Comparison of ENCODE assay signal across 13 cellular contexts in genomic region chr13:51479199-51479523, GRCh38. TPM values are rescaled to one million over a fixed set of nuclear protein-coding genes. Genes with fewer than 3 reads are reported as not detected.
DNase-seq lines count a peak whose midpoint lies in the region; ATAC-seq, FAIRE-seq and TF ChIP-seq lines count a peak whose summit lies in the region.
"Had no signal": no experiment of that assay in that cellular context is flagged by ENCODE, and none has a peak within 500 bp of the region (broad histone marks: within the 10 kb centered on the region; RNA-seq: fewer than 3 reads in every experiment).

No MANE protein-coding gene starts in this region.

- H3K4me1 Mint-ChIP-seq in HFFc6 (ENCODE audit: low read depth) = peaks cover 27% of the 10 kb centered on the region; the same call in 1 of the 2 replicates
- peaks cover 7% of the 10 kb centered on the region for H3K4me1 Mint-ChIP-seq in astrocyte (ENCODE audit: low read depth, unreplicated experiment)
- H3K4me1 Mint-ChIP-seq: central memory CD8-positive, alpha-beta T cell had no signal

- no peak overlapping the region for H3K9ac ChIP-seq in astrocyte (ENCODE audit: low read length)

- H3K36me3 ChIP-seq in astrocyte (ENCODE audit: insufficient read depth, low read length) (no peaks in the 10 kb centered on the region), HAP-1 (replicated peaks) (no peaks in the 10 kb centered on the region)

- no peaks in the 10 kb centered on the region for H3K79me2 ChIP-seq in astrocyte (ENCODE audit: insufficient read depth, low read length)

- peak overlapping the region; percentile 23 for H2AFZ ChIP-seq in astrocyte (ENCODE audit: low read depth, low read length)

- H3K4me2 ChIP-seq in astrocyte (ENCODE audit: low read length) = peak overlapping the region; percentile 52

- peaks cover 12% of the 10 kb centered on the region for H3K4me1 ChIP-seq in astrocyte (ENCODE audit: insufficient read depth, low read length)
- no peaks in the 10 kb centered on the region for H3K4me1 ChIP-seq in HAP-1

- H3K27ac ChIP-seq in astrocyte (ENCODE audit: low read depth, low read length) = no peak overlapping the region

- no peaks in the 10 kb centered on the region for H3K9me3 Mint-ChIP-seq in HFFc6
- peaks cover 11% of the 10 kb centered on the region for H3K9me3 Mint-ChIP-seq in astrocyte (ENCODE audit: unreplicated experiment)
- H3K9me3 Mint-ChIP-seq: central memory CD8-positive, alpha-beta T cell had no signal

- in situ Hi-C loops in ACHN (cut with HindIII; ENCODE audit: low pct_ligation_motif_present, low pct_unique_long_range_greater_than_20kb, low sequenced_read_pairs) = no loop called here
- in situ Hi-C loops in HAP-1 (cut with MboI; ENCODE audit: low sequenced_read_pairs) = no loop called here

- H3K27me3 ChIP-seq in astrocyte (ENCODE audit: insufficient read depth, low read length) (no peaks in the 10 kb centered on the region), HAP-1 (ENCODE audit: low read depth) (0 out of 2 replicates have a peak, but pooled peaks cover 2% of the 10 kb centered on the region)

- H3K27ac Mint-ChIP-seq in HFFc6 (no peak overlapping the region), astrocyte (ENCODE audit: unreplicated experiment) (no peak overlapping the region)
- H3K27ac Mint-ChIP-seq: activated CD4-positive, alpha-beta memory T cell treated with anti-CD3 and anti-CD28 coated beads for 36 hours; T-helper 1 cell treated with Interleukin-12 subunit alpha and Interleukin-12 subunit beta and Interleukin-4 antibody, amounts not matched to agents 30 μg/mL and 1 μg/mL, for 36 hours had no signal

- H3K4me3 Mint-ChIP-seq in HFFc6 = no peak overlapping the region
- no peak overlapping the region for H3K4me3 Mint-ChIP-seq in astrocyte (ENCODE audit: unreplicated experiment)
- H3K4me3 Mint-ChIP-seq: activated CD4-positive, alpha-beta memory T cell treated with anti-CD3 and anti-CD28 coated beads for 36 hours; central memory CD8-positive, alpha-beta T cell; T-helper 1 cell treated with Interleukin-12 subunit alpha and Interleukin-12 subunit beta and Interleukin-4 antibody, amounts not matched to agents 30 μg/mL and 1 μg/mL, for 36 hours had no signal

- FAIRE-seq in astrocyte (lab: Jason Lieb, UNC) (peak; percentile 73), islet of Langerhans (lab: Jason Lieb, UNC) (peak; percentile 97)

- H3K9me3 ChIP-seq in astrocyte (ENCODE audit: insufficient read depth, low read depth, low read length) = no peaks in the 10 kb centered on the region
- no peaks in the 10 kb centered on the region for H3K9me3 ChIP-seq in HAP-1

- no peaks in the 10 kb centered on the region for H4K20me1 ChIP-seq in astrocyte (ENCODE audit: insufficient read depth, low read length)

- H3K36me3 Mint-ChIP-seq in HFFc6 (ENCODE audit: low read depth) = peaks cover 15% of the 10 kb centered on the region
- H3K36me3 Mint-ChIP-seq in astrocyte (ENCODE audit: low read depth, unreplicated experiment) = no peaks in the 10 kb centered on the region
- H3K36me3 Mint-ChIP-seq: activated CD4-positive, alpha-beta memory T cell treated with anti-CD3 and anti-CD28 coated beads for 36 hours had no signal

- DNase-seq in ACHN (peak; percentile 11), HFFc6 (peak; percentile 59), astrocyte (ENCODE audit: low read depth) (peak; percentile 62), HAP-1 (ENCODE audit: low spot score in 2 of 2) (no peak), GM10266 (ENCODE audit: extremely low spot score) (no peak)
- DNase-seq in activated T-cell treated with anti-CD3 and anti-CD28 coated beads, Interleukin-2, amount 50 U/mL, for 1 hour = no peak
- DNase-seq: activated CD4-positive, alpha-beta memory T cell treated with anti-CD3 and anti-CD28 coated beads for 36 hours; activated naive CD4-positive, alpha-beta T cell; stimulated activated naive CD8-positive, alpha-beta T cell treated with anti-CD3 and anti-CD28 coated beads, Interleukin-15, Interleukin-2, amounts not matched to agents 100 U/mL and 50 U/mL, for 24 hours had no signal

- no peak for ATAC-seq in GM19467 (IDR thresholded peaks at IDR 0.05; ENCODE audit: unreplicated experiment)
- ATAC-seq: stimulated activated naive CD8-positive, alpha-beta T cell treated with anti-CD3 and anti-CD28 coated beads, Interleukin-15, Interleukin-2, amounts not matched to agents 100 U/mL and 50 U/mL, for 24 hours had no signal

- no peak overlapping the region for H3K4me3 ChIP-seq in astrocyte (ENCODE audit: insufficient read depth, low read depth, low read length)
- H3K4me3 ChIP-seq in HAP-1 = no peak overlapping the region

- H3K27me3 Mint-ChIP-seq in HFFc6 (ENCODE audit: insufficient read depth) (no peaks in the 10 kb centered on the region), astrocyte (ENCODE audit: low read depth, unreplicated experiment) (no peaks in the 10 kb centered on the region)
- H3K27me3 Mint-ChIP-seq: activated CD4-positive, alpha-beta memory T cell treated with anti-CD3 and anti-CD28 coated beads for 36 hours; central memory CD8-positive, alpha-beta T cell had no signal

- TF ChIP-seq CTCF in HFFc6 (IDR thresholded peaks at IDR 0.05) (no peak), astrocyte (IDR thresholded peaks at IDR 0.05; ENCODE audit: insufficient read depth, low read depth, low read length) (no peak), GM10266 (IDR thresholded peaks at IDR 0.05; ENCODE audit: control insufficient read depth, insufficient read depth, low read depth, missing control alignments) (no peak)

RNA-seq across cellular contexts. Expression of gene INTS6, which starts 26.3 kb away (rescaled TPM):
- 10 to 100 TPM; 32.4 to 38.6 (median 33.5) TPM for total RNA-seq in HFFc6 (2021; fragmentation: NEBNext Ultra II Directional; extraction: Animal tissue kit (Norgen Biotek cat#: 25700))
- 47.6 and 47.9 TPM in 2 replicates for total RNA-seq in astrocyte

Comparison
In these comparisons a context has a peak if more than half of its experiments do, and no peak if none do; other contexts are left out.
1. DNase-seq: peak in ACHN (single experiment), HFFc6 (single experiment) and astrocyte (single experiment); none in HAP-1 (0 of 2), GM10266 (single experiment) and activated T-cell treated with anti-CD3 and anti-CD28 coated beads, Interleukin-2, amount 50 U/mL, for 1 hour (single experiment).